In the genomic region with DNA sequence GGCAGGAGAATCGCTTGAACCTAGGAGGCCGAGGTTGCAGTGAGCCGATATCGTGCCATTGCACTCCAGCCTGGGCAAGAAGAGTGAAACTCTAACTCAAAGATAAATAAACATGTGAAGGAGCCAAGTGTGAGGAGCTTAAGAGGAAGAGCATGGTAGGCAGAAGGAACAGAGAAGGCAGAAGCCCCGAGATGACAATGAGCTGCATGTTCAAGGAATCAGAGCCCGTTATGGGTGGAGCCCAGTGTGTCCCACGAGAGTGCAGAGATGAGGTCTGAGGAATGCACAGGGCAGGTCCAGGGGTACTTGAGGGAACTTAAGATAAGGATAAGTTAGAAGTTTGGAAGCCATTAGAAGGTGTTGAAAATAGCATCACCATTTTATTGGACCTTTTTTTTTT, we compare ENCODE assay signal across 1 cellular context.
TF ChIP-seq lines count a peak whose summit lies in the region.

No MANE protein-coding gene starts in this region.

TF ChIP-seq in HepG2, 621 proteins besides CTCF, POLR2A, EP300 and RAD21:
- no peak for TF ChIP-seq ZNF224 (CRISPR knock-in tag; IDR thresholded peaks at IDR 0.05)
